In the genomic region with DNA sequence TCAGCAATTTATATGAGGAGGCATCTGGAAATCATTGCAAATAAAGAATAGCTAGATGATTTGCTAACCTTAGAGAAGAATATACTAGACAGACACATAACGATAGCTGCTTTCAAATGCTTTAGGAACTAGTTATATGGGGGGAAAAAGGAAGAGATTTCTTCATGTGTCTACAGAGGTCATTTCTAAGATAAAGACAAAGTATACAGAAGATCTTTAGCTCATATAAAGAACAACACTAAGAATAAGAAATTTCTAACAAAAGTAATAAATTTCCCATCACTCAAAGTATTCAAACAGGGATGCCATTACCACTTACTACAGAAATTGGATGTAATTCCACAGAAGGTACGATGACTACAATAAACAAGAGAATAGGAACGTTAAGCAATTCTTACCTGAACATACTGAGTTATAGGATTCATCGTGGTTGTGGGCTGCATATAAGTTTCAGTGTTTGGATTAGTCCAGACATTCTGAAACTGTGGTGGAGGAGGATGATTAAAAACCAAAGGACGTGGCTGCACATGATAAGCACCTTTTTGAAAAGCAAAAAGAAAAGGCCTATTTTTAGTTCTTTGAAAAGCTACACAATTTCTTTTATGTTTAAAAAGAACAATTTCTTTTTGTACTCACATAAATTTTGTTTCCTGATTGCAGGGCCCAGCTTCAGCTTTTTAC, we compare ENCODE assay signal across 19 cellular contexts. TPM values are rescaled to one million over a fixed set of nuclear protein-coding genes. Genes with fewer than 3 reads are reported as not detected.
A peak's percentile ranks its signal among the peaks of the same experiment; 100 is the strongest.
DNase-seq lines count a peak whose midpoint lies in the region; ATAC-seq, FAIRE-seq and TF ChIP-seq lines count a peak whose summit lies in the region.
"Had no signal": no experiment of that assay in that cellular context is flagged by ENCODE, and none has a peak within 500 bp of the region (broad histone marks: within the 10 kb centered on the region; RNA-seq: fewer than 3 reads in every experiment).

No MANE protein-coding gene starts in this region.

- H3K4me3 Mint-ChIP-seq in activated T-cell treated with anti-CD3 and anti-CD28 coated beads, Interleukin-2, amount 50 U/mL, for 72 hours = peak overlapping the region in 1 of 2 donors; percentile 82
- no peak overlapping the region for H3K4me3 Mint-ChIP-seq in nephron progenitor cell
- H3K4me3 Mint-ChIP-seq: CD4-positive, CD25-positive, alpha-beta regulatory T cell; naive B cell; type B pancreatic cell had no signal

- ATAC-seq in GM19395 (IDR thresholded peaks at IDR 0.05; ENCODE audit: unreplicated experiment) = peak; percentile 74
- ATAC-seq in HG02981 (IDR thresholded peaks at IDR 0.05; ENCODE audit: unreplicated experiment) = peak; percentile 75
- ATAC-seq in activated T-cell treated with anti-CD3 and anti-CD28 coated beads, Interleukin-2, amount 50 U/mL, for 72 hours (replicated peaks in 1 of 2) = peak; percentile 96 to 98
- no peak for ATAC-seq in GM19455 (IDR thresholded peaks at IDR 0.05; ENCODE audit: unreplicated experiment)
- ATAC-seq: heart left ventricle, left cardiac atrium, right lobe of liver had no signal

- no peak overlapping the region for H3K27ac ChIP-seq in ascending aorta
- H3K27ac ChIP-seq: heart left ventricle, right lobe of liver had no signal

- H3K36me3 Mint-ChIP-seq in activated T-cell treated with anti-CD3 and anti-CD28 coated beads, Interleukin-2, amount 50 U/mL, for 72 hours (ENCODE audit: insufficient read depth in 2 of 2) = no peaks in the 10 kb centered on the region
- H3K36me3 Mint-ChIP-seq in nephron progenitor cell (ENCODE audit: low read depth) = no peaks in the 10 kb centered on the region
- H3K36me3 Mint-ChIP-seq: CD4-positive, CD25-positive, alpha-beta regulatory T cell; naive B cell; type B pancreatic cell had no signal

- no peaks in the 10 kb centered on the region for H3K9me3 Mint-ChIP-seq in activated T-cell treated with anti-CD3 and anti-CD28 coated beads, Interleukin-2, amount 50 U/mL, for 72 hours
- no peaks in the 10 kb centered on the region for H3K9me3 Mint-ChIP-seq in nephron progenitor cell
- H3K9me3 Mint-ChIP-seq: CD4-positive, CD25-positive, alpha-beta regulatory T cell; naive B cell; type B pancreatic cell had no signal

- no peak overlapping the region for H3K4me3 ChIP-seq in ascending aorta
- H3K4me3 ChIP-seq: heart left ventricle, right lobe of liver had no signal

- DNase-seq in GM18507 (ENCODE audit: extremely low spot score, insufficient read length, low read depth) (no peak), ascending aorta (ENCODE audit: low spot score in 2 of 2) (no peak), nephron progenitor cell (no peak), superior temporal gyrus (ENCODE audit: extremely low spot score) (no peak)
- peak; percentile 58 to 70 for DNase-seq in activated T-cell treated with anti-CD3 and anti-CD28 coated beads, Interleukin-2, amount 50 U/mL, for 72 hours
- DNase-seq: H7, heart left ventricle, left cardiac atrium, naive B cell, NCI-H2081 treated with DMSO at 0.1 percent for 48 hours, right lobe of liver had no signal

- H3K4me1 Mint-ChIP-seq in activated T-cell treated with anti-CD3 and anti-CD28 coated beads, Interleukin-2, amount 50 U/mL, for 72 hours (ENCODE audit: low read depth) = peaks cover 29% of the 10 kb centered on the region
- no peaks in the 10 kb centered on the region for H3K4me1 Mint-ChIP-seq in nephron progenitor cell

- H3K9me3 ChIP-seq in ascending aorta = no peaks in the 10 kb centered on the region
- H3K9me3 ChIP-seq: heart left ventricle, right lobe of liver had no signal

- TF ChIP-seq CTCF in ascending aorta (IDR thresholded peaks at IDR 0.05) (no peak), nephron progenitor cell (IDR thresholded peaks at IDR 0.05) (no peak)

- no peaks in the 10 kb centered on the region for H3K4me1 ChIP-seq in ascending aorta
- H3K4me1 ChIP-seq: right lobe of liver had no signal

- H3K27ac Mint-ChIP-seq in activated T-cell treated with anti-CD3 and anti-CD28 coated beads, Interleukin-2, amount 50 U/mL, for 72 hours = peak overlapping the region; percentile 75
- no peak overlapping the region for H3K27ac Mint-ChIP-seq in nephron progenitor cell
- H3K27ac Mint-ChIP-seq: type B pancreatic cell had no signal

- H3K36me3 ChIP-seq in ascending aorta = no peaks in the 10 kb centered on the region
- H3K36me3 ChIP-seq: heart left ventricle, right lobe of liver had no signal

- FAIRE-seq in GM18507 (lab: Jason Lieb, UNC) = peak; percentile 84

- peaks cover 48% of the 10 kb centered on the region for H3K27me3 Mint-ChIP-seq in activated T-cell treated with anti-CD3 and anti-CD28 coated beads, Interleukin-2, amount 50 U/mL, for 72 hours (ENCODE audit: low read depth)
- peaks cover 5% of the 10 kb centered on the region for H3K27me3 Mint-ChIP-seq in nephron progenitor cell (ENCODE audit: low read depth, poor library complexity)
- H3K27me3 Mint-ChIP-seq: naive B cell had no signal

- no peaks in the 10 kb centered on the region for H3K27me3 ChIP-seq in ascending aorta
- H3K27me3 ChIP-seq: heart left ventricle, right lobe of liver had no signal

- intact Hi-C loops in ascending aorta (cut with DNase I) = no loop called here

RNA-seq across cellular contexts. Expression of gene DAZL, which starts 8.7 kb away (rescaled TPM):
- not detected for total RNA-seq in activated T-cell treated with anti-CD3 and anti-CD28 coated beads, Interleukin-2, amount 50 U/mL, for 72 hours
- not detected for total RNA-seq in ascending aorta
- total RNA-seq: CD4-positive, CD25-positive, alpha-beta regulatory T cell; chondrocyte; epithelial cell of proximal tubule; heart left ventricle; left cardiac atrium; right lobe of liver; SK-MEL-5 had no signal

Comparison
In these comparisons a context has a peak if more than half of its experiments do, and no peak if none do; other contexts are left out.
1. DNase-seq: peak in activated T-cell treated with anti-CD3 and anti-CD28 coated beads, Interleukin-2, amount 50 U/mL, for 72 hours (2 of 2); none in GM18507 (single experiment), ascending aorta (0 of 2), nephron progenitor cell (single experiment) and superior temporal gyrus (single experiment).